ENCODE assay signal across 15 cellular contexts in the genomic region with DNA sequence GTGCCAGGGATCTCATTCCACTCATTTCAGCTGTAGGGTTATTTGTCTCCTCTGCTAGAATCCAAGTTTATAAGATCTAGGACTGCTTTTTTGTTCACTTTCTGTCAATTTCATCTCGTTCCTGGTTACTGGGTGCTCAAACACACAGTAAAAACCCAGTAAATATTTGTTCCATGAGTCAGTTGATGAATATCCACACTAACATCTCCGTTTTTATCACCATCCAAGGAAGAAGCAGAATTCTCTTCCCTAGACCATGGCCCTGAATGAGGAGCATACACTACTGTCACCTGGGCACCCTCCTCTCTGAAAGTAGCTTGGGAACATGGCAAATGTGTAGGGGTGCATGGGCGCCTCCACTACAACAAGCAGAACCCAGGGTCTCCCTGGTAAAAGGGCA.
DNase-seq lines count a peak whose midpoint lies in the region; ATAC-seq and TF ChIP-seq lines count a peak whose summit lies in the region.
"Had no signal": no experiment of that assay in that cellular context is flagged by ENCODE, and none has a peak within 500 bp of the region (broad histone marks: within the 10 kb centered on the region; RNA-seq: fewer than 3 reads in every experiment).

No MANE protein-coding gene starts in this region.

- POLR2A ChIA-PET in PC-3 (lab: Charles Lee; ENCODE audit: unreplicated experiment), result no interaction called here

- no peaks in the 10 kb centered on the region for H3K27me3 ChIP-seq in PC-3 (ENCODE audit: low read length)
- H3K27me3 ChIP-seq in skeletal muscle satellite cell (ENCODE audit: control insufficient read depth, insufficient read depth, low read length), result no peaks in the 10 kb centered on the region
- H3K27me3 ChIP-seq: BLaER1 treated with 17β-estradiol and CSF1 and Interleukin-3, amounts not matched to agents 10 nM and 100 nM; neural progenitor cell; Peyer's patch had no signal

- H3K79me2 ChIP-seq in PC-3 (ENCODE audit: low read length), result no peaks in the 10 kb centered on the region

- TF ChIP-seq CTCF in PC-3 (conservative IDR thresholded peaks at IDR 0.05; ENCODE audit: low read depth, low read length), result no peak
- TF ChIP-seq CTCF in fibroblast of pulmonary artery (IDR thresholded peaks at IDR 0.05; ENCODE audit: low read length, missing control alignments), result no peak

- H3F3A ChIP-seq in PC-3 (ENCODE audit: low read length, unreplicated experiment), result peaks cover 5% of the 10 kb centered on the region

- intact Hi-C loops in PC-3 (cut with micrococcal nuclease), result loop anchor here (10.0 kb wide), 1 partner anchor 389 kb away; the partner anchor contains the start of gene FOXO1
- intact Hi-C loops in sciatic nerve (cut with DNase I), result no loop called here

- H3K4me3 ChIP-seq in PC-3 (ENCODE audit: low read length) (no peak overlapping the region), fibroblast of pulmonary artery (replicated peaks; ENCODE audit: low read depth, low read length) (no peak overlapping the region), skeletal muscle satellite cell (ENCODE audit: low read length) (peak overlapping the region; percentile 34)
- H3K4me3 ChIP-seq: BLaER1 treated with 17β-estradiol and CSF1 and Interleukin-3, amounts not matched to agents 10 nM and 100 nM; neural progenitor cell; Peyer's patch had no signal

- CTCF ChIA-PET in PC-3 (lab: Charles Lee), result no interaction called here

- peak overlapping the region; percentile 18; the same call in 1 of the 2 replicates for H2AFZ ChIP-seq in PC-3 (ENCODE audit: low read length)
- H2AFZ ChIP-seq: neural progenitor cell had no signal

- H3K36me3 ChIP-seq in PC-3 (ENCODE audit: low read depth, low read length) (no peaks in the 10 kb centered on the region), skeletal muscle satellite cell (ENCODE audit: insufficient read depth, low read length) (no peaks in the 10 kb centered on the region)
- H3K36me3 ChIP-seq: BLaER1 treated with 17β-estradiol and CSF1 and Interleukin-3, amounts not matched to agents 10 nM and 100 nM; neural progenitor cell; Peyer's patch had no signal

- peak; percentile 68 for ATAC-seq in PC-3
- no peak for ATAC-seq in sciatic nerve
- ATAC-seq in GM21381 (IDR thresholded peaks at IDR 0.05; ENCODE audit: unreplicated experiment), result no peak

- no peaks in the 10 kb centered on the region for H3K9me2 ChIP-seq in PC-3 (replicated peaks; ENCODE audit: low read length)

- H3K4me1 ChIP-seq in PC-3 (ENCODE audit: insufficient read depth, low read length) (peaks cover 45% of the 10 kb centered on the region), skeletal muscle satellite cell (ENCODE audit: control insufficient read depth, insufficient read depth, low read length) (peaks cover 49% of the 10 kb centered on the region)

- H3K9me3 ChIP-seq in PC-3 (ENCODE audit: low read length) (no peaks in the 10 kb centered on the region), skeletal muscle satellite cell (replicated peaks; ENCODE audit: low read length) (no peaks in the 10 kb centered on the region)
- H3K9me3 ChIP-seq: BLaER1 treated with 17β-estradiol and CSF1 and Interleukin-3, amounts not matched to agents 10 nM and 100 nM; Peyer's patch had no signal

- peak overlapping the region; percentile 60 for H3K27ac ChIP-seq in PC-3 (ENCODE audit: low read length)
- H3K27ac ChIP-seq: BLaER1 treated with 17β-estradiol and CSF1 and Interleukin-3, amounts not matched to agents 10 nM and 100 nM; neural progenitor cell; Peyer's patch; VCaP had no signal

- peak overlapping the region; percentile 54 for H3K4me2 ChIP-seq in PC-3 (ENCODE audit: low read length)
- peak overlapping the region; percentile 33 for H3K4me2 ChIP-seq in skeletal muscle satellite cell (ENCODE audit: low read length)
- H3K4me2 ChIP-seq: BLaER1 treated with 17β-estradiol and CSF1 and Interleukin-3, amounts not matched to agents 10 nM and 100 nM; neural progenitor cell had no signal

- no peaks in the 10 kb centered on the region for H4K20me1 ChIP-seq in PC-3 (ENCODE audit: low read length)
- H4K20me1 ChIP-seq: BLaER1 treated with 17β-estradiol and CSF1 and Interleukin-3, amounts not matched to agents 10 nM and 100 nM had no signal

- H3K9ac ChIP-seq in PC-3 (ENCODE audit: low read length) (no peak overlapping the region), skeletal muscle satellite cell (ENCODE audit: low read depth, low read length) (peak overlapping the region; percentile 48)
- H3K9ac ChIP-seq: BLaER1 treated with 17β-estradiol and CSF1 and Interleukin-3, amounts not matched to agents 10 nM and 100 nM; neural progenitor cell had no signal

- DNase-seq in EH (ENCODE audit: low read depth) (peak; percentile 82), PC-3 (peak; percentile 75), fibroblast of pulmonary artery (ENCODE audit: low read depth) (peak; percentile 39), hippocampal formation (lab: John Stamatoyannopoulos, UW) (no peak), sciatic nerve (ENCODE audit: low spot score) (no peak)
- DNase-seq: DMS53, immature natural killer cell, NCI-H774, Peyer's patch, retina had no signal

- BruUV-seq in PC-3 (replicated peaks; lab: Mats Ljungman, UMichigan), result no TSS peak

Comparison
In these comparisons a context has a peak if more than half of its experiments do, and no peak if none do; other contexts are left out.
1. DNase-seq: peak in EH (single experiment), PC-3 (single experiment) and fibroblast of pulmonary artery (single experiment); none in hippocampal formation (0 of 2) and sciatic nerve (single experiment).